ENCODE assay signal across 8 cellular contexts in genomic region chr11:59802639-59803176, GRCh38. TPM values are rescaled to one million over a fixed set of nuclear protein-coding genes. Genes with fewer than 3 reads are reported as not detected.
A peak's percentile ranks its signal among the peaks of the same experiment; 100 is the strongest.
DNase-seq lines count a peak whose midpoint lies in the region; ATAC-seq, FAIRE-seq and TF ChIP-seq lines count a peak whose summit lies in the region.

No MANE protein-coding gene starts in this region.

- no peak overlapping the region for H3K4me3 ChIP-seq in pancreas

- H3K9me3 ChIP-seq in pancreas: no peaks in the 10 kb centered on the region

- no peaks in the 10 kb centered on the region for H3K4me1 Mint-ChIP-seq in activated CD4-positive, alpha-beta memory T cell treated with anti-CD3 and anti-CD28 coated beads for 36 hours (ENCODE audit: low read depth)

- H3K9me3 Mint-ChIP-seq in activated CD4-positive, alpha-beta memory T cell treated with anti-CD3 and anti-CD28 coated beads for 36 hours: no peaks in the 10 kb centered on the region

- H3K27me3 Mint-ChIP-seq in activated CD4-positive, alpha-beta memory T cell treated with anti-CD3 and anti-CD28 coated beads for 36 hours: no peaks in the 10 kb centered on the region

- H3K36me3 ChIP-seq in pancreas: peaks cover 0 to 29% (median 0%) of the 10 kb centered on the region in 3 donors

- no peaks in the 10 kb centered on the region for H3K4me1 ChIP-seq in pancreas

- peak; percentile 30 to 57 (median 42) for TF ChIP-seq CTCF in pancreas (IDR thresholded peaks at IDR 0.05)

- no peaks in the 10 kb centered on the region for H3K27me3 ChIP-seq in pancreas

- no peak overlapping the region for H3K27ac Mint-ChIP-seq in activated CD4-positive, alpha-beta memory T cell treated with anti-CD3 and anti-CD28 coated beads for 36 hours

- 49% methylated on average over 4 of the region's 4 CpGs for WGBS in pancreas, 2 donors

- DNase-seq in D341Med (ENCODE audit: low spot score): peak; percentile 51
- peak; percentile 41 for DNase-seq in NCI-H2029 treated with DMSO at 0.1 percent for 48 hours (lab: John Stamatoyannopoulos, UW)
- peak; percentile 31 for DNase-seq in activated CD4-positive, alpha-beta memory T cell treated with anti-CD3 and anti-CD28 coated beads for 36 hours
- DNase-seq in fibroblast of the conjunctiva (ENCODE audit: low read depth): peak; percentile 28
- DNase-seq in pancreas: peak in 2 of 6 donors; percentile 29 to 48
- DNase-seq in COLO829 (ENCODE audit: low spot score): no peak
- DNase-seq in NCI-H2081 treated with DMSO at 0.1 percent for 48 hours (lab: John Stamatoyannopoulos, UW): no peak

- no peak overlapping the region for H3K4me3 Mint-ChIP-seq in activated CD4-positive, alpha-beta memory T cell treated with anti-CD3 and anti-CD28 coated beads for 36 hours

- intact Hi-C loops in activated CD4-positive, alpha-beta memory T cell treated with anti-CD3 and anti-CD28 coated beads for 36 hours (cut with micrococcal nuclease): loop anchor here (1.0 kb wide), 2 partner anchors 48 to 265 kb away; no protein-coding TSS in a partner anchor
- intact Hi-C loops in pancreas (cut with DNase I): loop anchor here in 2 of 3 donors (5.0 kb wide), 1 partner anchor 50 kb away; no protein-coding TSS in a partner anchor

- no peak overlapping the region for H3K27ac ChIP-seq in pancreas

- peaks cover 15% of the 10 kb centered on the region for H3K36me3 Mint-ChIP-seq in activated CD4-positive, alpha-beta memory T cell treated with anti-CD3 and anti-CD28 coated beads for 36 hours

- peak; percentile 75 for ATAC-seq in GM21723 (IDR thresholded peaks at IDR 0.05; ENCODE audit: unreplicated experiment)
- peak; percentile 79 to 95 (median 90) for ATAC-seq in pancreas

- POLR2A ChIA-PET in activated CD4-positive, alpha-beta memory T cell treated with anti-CD3 and anti-CD28 coated beads for 36 hours (lab: Charles Lee): no interaction called here

- CTCF ChIA-PET in activated CD4-positive, alpha-beta memory T cell treated with anti-CD3 and anti-CD28 coated beads for 36 hours (lab: Charles Lee): interaction anchor here (0.6 to 8.2 kb wide), 8 partner anchors 12 to 199 kb away, joined by 3 to 132 read pairs (median 4); partner anchors contain the start of gene STX3

- FAIRE-seq in pancreas (lab: Jason Lieb, UNC): peak; percentile 9

RNA-seq across cellular contexts. Expression of gene MRPL16, which starts 7.9 kb away (rescaled TPM):
- total RNA-seq in activated CD4-positive, alpha-beta memory T cell treated with anti-CD3 and anti-CD28 coated beads for 36 hours: 10 to 100 TPM; 80.2 to 80.5 TPM
- total RNA-seq in pancreas: 10 to 100 TPM; 17.0 to 23.4 (median 19.6) TPM
- 10 to 100 TPM; 30.3 to 36.6 TPM for polyA plus RNA-seq in pancreas

RNA-seq across cellular contexts. Expression of gene CBLIF, which starts 42.6 kb away (rescaled TPM):
- not detected for total RNA-seq in activated CD4-positive, alpha-beta memory T cell treated with anti-CD3 and anti-CD28 coated beads for 36 hours
- total RNA-seq in pancreas: 1 to 10 TPM in 1 of 6 donors, under 1 TPM in 2, not detected in 3; 0.55 to 2.1 (median 0.61) TPM
- polyA plus RNA-seq in pancreas: under 1 TPM in 1 of 2 donors, not detected in 1; 0.05 TPM

RNA-seq across cellular contexts. Expression of gene STX3, which starts 47.5 kb away (rescaled TPM):
- total RNA-seq in activated CD4-positive, alpha-beta memory T cell treated with anti-CD3 and anti-CD28 coated beads for 36 hours: 10 to 100 TPM; 11.7 to 12.3 TPM
- total RNA-seq in pancreas: 10 to 100 TPM; 12.1 to 21.5 (median 15.3) TPM
- polyA plus RNA-seq in pancreas: 10 to 100 TPM; 12.9 to 20.5 TPM

Comparison
In these comparisons a context has a peak if more than half of its experiments do, and no peak if none do; other contexts are left out.
1. DNase-seq: peak in D341Med (single experiment), NCI-H2029 treated with DMSO at 0.1 percent for 48 hours (single experiment), activated CD4-positive, alpha-beta memory T cell treated with anti-CD3 and anti-CD28 coated beads for 36 hours (single experiment) and fibroblast of the conjunctiva (single experiment); none in COLO829 (single experiment) and NCI-H2081 treated with DMSO at 0.1 percent for 48 hours (single experiment).